Comparison of ENCODE assay signal across 10 cellular contexts in genomic region chrX:139826065-139827044, GRCh38.
DNase-seq lines count a peak whose midpoint lies in the region; ATAC-seq, FAIRE-seq and TF ChIP-seq lines count a peak whose summit lies in the region.
"Had no signal": no experiment of that assay in that cellular context is flagged by ENCODE, and none has a peak within 500 bp of the region (broad histone marks: within the 10 kb centered on the region; RNA-seq: fewer than 3 reads in every experiment).

No MANE protein-coding gene starts in this region.

- H3K9me3 ChIP-seq in liver (ENCODE audit: control insufficient read depth in 4 of 4, low read length in 3 of 4): no peaks in the 10 kb centered on the region
- H3K9me3 ChIP-seq in HepG2 (ENCODE audit: low read length): no peaks in the 10 kb centered on the region
- H3K9me3 ChIP-seq in SJSA1 (replicated peaks): no peaks in the 10 kb centered on the region
- H3K9me3 ChIP-seq: ovary had no signal

- FAIRE-seq in HepG2 (lab: Jason Lieb, UNC): no peak

- POLR2A ChIA-PET in HepG2 (lab: Yijun Ruan, JAX): no interaction called here

- H3K4me1 ChIP-seq in liver (ENCODE audit: control insufficient read depth in 4 of 4, insufficient read depth in 4 of 4, low read length in 3 of 4) (peaks cover 3 to 51% (median 26%) of the 10 kb centered on the region in 4 donors), HepG2 (ENCODE audit: insufficient read depth, low read length) (peaks cover 12% of the 10 kb centered on the region), SJSA1 (replicated peaks) (peaks cover 47% of the 10 kb centered on the region)

- no peaks in the 10 kb centered on the region for H4K20me1 ChIP-seq in HepG2 (ENCODE audit: insufficient read depth, low read length)

- TF ChIP-seq RAD21 in liver (IDR thresholded peaks at IDR 0.05): peak in 1 of 2 donors; percentile 2
- TF ChIP-seq RAD21 in HepG2 (CRISPR knock-in tag; IDR thresholded peaks at IDR 0.05): no peak

- H3K36me3 Mint-ChIP-seq in type B pancreatic cell: peaks cover 5% of the 10 kb centered on the region

- H3K79me2 ChIP-seq in HepG2 (ENCODE audit: insufficient read depth, low read length): no peaks in the 10 kb centered on the region

- peak overlapping the region in 1 of 2 donors; percentile 20 for H3K9ac ChIP-seq in liver (ENCODE audit: low read depth in 1 of 2, low read length in 2 of 2)
- H3K9ac ChIP-seq in HepG2 (ENCODE audit: insufficient read depth, low read depth, low read length): no peak overlapping the region

- TF ChIP-seq EP300 in HepG2 (IDR thresholded peaks at IDR 0.05; ENCODE audit: low read depth in 2 of 2, low read length in 2 of 2): no peak
- TF ChIP-seq EP300 in HepG2 (CRISPR knock-in tag; IDR thresholded peaks at IDR 0.05; ENCODE audit: borderline replicate concordance): no peak

- H3K4me3 ChIP-seq in liver (ENCODE audit: low read depth in 1 of 3, low read length in 3 of 3) (no peak overlapping the region), HepG2 (replicated peaks in 1 of 3; ENCODE audit: insufficient read depth in 1 of 3, low read depth in 2 of 3, low read length in 3 of 3) (no peak overlapping the region), SJSA1 (no peak overlapping the region), fibroblast of the aortic adventitia (ENCODE audit: low read depth, low read length) (no peak overlapping the region)
- H3K4me3 ChIP-seq: ovary had no signal

- in situ Hi-C loops in HepG2 (cut with HindIII; ENCODE audit: extremely low pct_ligation_motif_present, low pct_unique_long_range_greater_than_20kb): no loop called here

- H3K27me3 ChIP-seq in liver (ENCODE audit: control insufficient read depth in 4 of 4, insufficient read depth in 4 of 4, low read length in 3 of 4) (no peaks in the 10 kb centered on the region), HepG2 (ENCODE audit: control insufficient read depth in 1 of 2, insufficient read depth in 2 of 2, low read length in 2 of 2) (no peaks in the 10 kb centered on the region), SJSA1 (replicated peaks) (no peaks in the 10 kb centered on the region)
- H3K27me3 ChIP-seq: ovary had no signal

- no TSS peak for BruUV-seq in HepG2 (replicated peaks; lab: Mats Ljungman, UMichigan)

- H3K4me1 Mint-ChIP-seq in type B pancreatic cell (ENCODE audit: unreplicated experiment): peaks cover 5% of the 10 kb centered on the region

- H3K9me3 Mint-ChIP-seq in type B pancreatic cell: no peaks in the 10 kb centered on the region

- DNase-seq in HepG2 (ENCODE audit: low spot score) (no peak), SJSA1 (ENCODE audit: low read depth in 1 of 2, low spot score in 2 of 2) (peak; percentile 50 to 59), fibroblast of the aortic adventitia (ENCODE audit: low read depth) (peak; percentile 75), type B pancreatic cell (ENCODE audit: extremely low spot score, unreplicated experiment) (no peak), NCI-H345 treated with DMSO at 0.1 percent for 48 hours (lab: John Stamatoyannopoulos, UW; ENCODE audit: unreplicated experiment) (no peak), NCI-H187 (lab: John Stamatoyannopoulos, UW) (no peak)
- DNase-seq: NCI-H2081, ovary had no signal

- ATAC-seq in HepG2 (no peak), HG03469 (IDR thresholded peaks at IDR 0.05; ENCODE audit: unreplicated experiment) (no peak)

- H3K36me3 ChIP-seq in liver (ENCODE audit: control insufficient read depth in 4 of 4, insufficient read depth in 3 of 4, low read depth in 1 of 4, low read length in 3 of 4) (no peaks in the 10 kb centered on the region), HepG2 (replicated peaks in 1 of 2; ENCODE audit: control insufficient read depth in 1 of 2, insufficient read depth in 2 of 2, low read length in 2 of 2) (no peaks in the 10 kb centered on the region), SJSA1 (no peaks in the 10 kb centered on the region)
- H3K36me3 ChIP-seq: ovary had no signal

- no peaks in the 10 kb centered on the region for H3K27me3 Mint-ChIP-seq in type B pancreatic cell

- peak overlapping the region; percentile 31 for H3K27ac Mint-ChIP-seq in type B pancreatic cell

- intact Hi-C loops in HepG2 (cut with micrococcal nuclease; ENCODE audit: unreplicated experiment): no loop called here

- H2AFZ ChIP-seq in HepG2 (ENCODE audit: low read length): no peak overlapping the region

- H3K4me2 ChIP-seq in HepG2 (ENCODE audit: low read depth, low read length): no peak overlapping the region

- TF ChIP-seq CTCF in liver (IDR thresholded peaks at IDR 0.05; ENCODE audit: low read depth, low read length, missing input control) (no peak), HepG2 (CRISPR knock-in tag; IDR thresholded peaks at IDR 0.05) (no peak), fibroblast of the aortic adventitia (IDR thresholded peaks at IDR 0.05; ENCODE audit: insufficient read depth, low read length) (no peak), type B pancreatic cell (conservative IDR thresholded peaks at IDR 0.05) (no peak)

- 29% methylated on average over 8 of the region's 8 CpGs for WGBS in liver
- WGBS in HepG2 (ENCODE audit: low lambda C conversion rate): 92% methylated on average over 8 of the region's 8 CpGs

- H3K27ac ChIP-seq in liver (ENCODE audit: low read depth in 1 of 2, low read length in 2 of 2) (peak overlapping the region; percentile 42 to 66), HepG2 (ENCODE audit: extremely low read length, insufficient read depth, low read length) (no peak overlapping the region), SJSA1 (peak overlapping the region; percentile 76)
- H3K27ac ChIP-seq: ovary had no signal

- H3K4me3 Mint-ChIP-seq in type B pancreatic cell: peak overlapping the region; percentile 1

- no peak for TF ChIP-seq POLR2A in HepG2 (IDR thresholded peaks at IDR 0.05; ENCODE audit: insufficient read depth in 1 of 2, low read depth in 2 of 2, low read length in 2 of 2)

- CTCF ChIA-PET in HepG2 (lab: Yijun Ruan, JAX; ENCODE audit: low intra/inter-chr PET ratio, low total read pairs): no interaction called here

TF ChIP-seq in liver, 16 proteins besides CTCF, POLR2A, EP300 and RAD21:
- TF ChIP-seq, protein P1, sequence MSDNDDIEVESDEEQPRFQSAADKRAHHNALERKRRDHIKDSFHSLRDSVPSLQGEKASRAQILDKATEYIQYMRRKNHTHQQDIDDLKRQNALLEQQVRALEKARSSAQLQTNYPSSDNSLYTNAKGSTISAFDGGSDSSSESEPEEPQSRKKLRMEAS (IDR thresholded peaks at IDR 0.05): no peak
- TF ChIP-seq HNF4G (IDR thresholded peaks at IDR 0.05) (no peak), HNF4A (conservative IDR thresholded peaks at IDR 0.05) (peak in 1 of 2 donors; percentile 3), FOXA1 (IDR thresholded peaks at IDR 0.05) (no peak), GABPA (IDR thresholded peaks at IDR 0.05 in 1 of 2, conservative IDR thresholded peaks at IDR 0.05 in 1 of 2) (no peak)

TF ChIP-seq in HepG2, 621 proteins besides CTCF, POLR2A, EP300 and RAD21 (continues in another document):
- TF ChIP-seq ZNF264 (CRISPR knock-in tag; IDR thresholded peaks at IDR 0.05) (no peak), ZNF7 (CRISPR knock-in tag; IDR thresholded peaks at IDR 0.05) (no peak), ZBTB37 (CRISPR knock-in tag; IDR thresholded peaks at IDR 0.05) (no peak), PCBP1 (IDR thresholded peaks at IDR 0.05; ENCODE audit: borderline replicate concordance, low read depth, low read length) (no peak), ZFP90 (CRISPR knock-in tag; IDR thresholded peaks at IDR 0.05; ENCODE audit: borderline replicate concordance) (no peak), ARID4A (CRISPR knock-in tag; IDR thresholded peaks at IDR 0.05; ENCODE audit: borderline replicate concordance) (no peak), PHF8 (CRISPR knock-in tag; IDR thresholded peaks at IDR 0.05) (no peak), ZNF510 (CRISPR knock-in tag; IDR thresholded peaks at IDR 0.05; ENCODE audit: low read depth) (no peak)
- TF ChIP-seq, protein P2, sequence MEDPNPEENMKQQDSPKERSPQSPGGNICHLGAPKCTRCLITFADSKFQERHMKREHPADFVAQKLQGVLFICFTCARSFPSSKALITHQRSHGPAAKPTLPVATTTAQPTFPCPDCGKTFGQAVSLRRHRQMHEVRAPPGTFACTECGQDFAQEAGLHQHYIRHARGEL (CRISPR knock-in tag; IDR thresholded peaks at IDR 0.05): no peak

Comparison
In these comparisons a context has a peak if more than half of its experiments do, and no peak if none do; other contexts are left out.
1. DNase-seq: peak in SJSA1 (2 of 2) and fibroblast of the aortic adventitia (single experiment); none in HepG2 (single experiment), type B pancreatic cell (single experiment), NCI-H345 treated with DMSO at 0.1 percent for 48 hours (single experiment) and NCI-H187 (0 of 2).